Comparison of ENCODE assay signal across 1 cellular context in genomic region chr1:1307908-1308755, GRCh38.
TF ChIP-seq lines count a peak whose summit lies in the region.

ACAP3 (minus strand) TSS chr1:1307930; CDS start chr1:1307815, 115 bp downstream.
PUSL1 (plus strand) TSS chr1:1308597; CDS start chr1:1308644, 47 bp downstream.

TF ChIP-seq in HEK293, 187 proteins besides CTCF, POLR2A, EP300 and RAD21 (continued from another document):
- TF ChIP-seq PRDM10 (tag by site-specific recombination; IDR thresholded peaks at IDR 0.05), result peak; percentile 96
- peak; percentile 61; the same call in 1 of the 2 replicates for TF ChIP-seq ZBTB11 (tag by site-specific recombination; conservative IDR thresholded peaks at IDR 0.05; ENCODE audit: low read depth)
- TF ChIP-seq KLF9 (tag by site-specific recombination; IDR thresholded peaks at IDR 0.05; ENCODE audit: low read depth), result peak; percentile 58
- peak; percentile 81 for TF ChIP-seq ZNF398 (tag by site-specific recombination; IDR thresholded peaks at IDR 0.05)
- TF ChIP-seq ZBTB6 (tag by site-specific recombination; IDR thresholded peaks at IDR 0.05), result 0 out of 2 replicates have a peak, but pooled peaks have one; percentile 29
- TF ChIP-seq ZFP3 (tag by site-specific recombination; IDR thresholded peaks at IDR 0.05; ENCODE audit: low read depth), result no peak
- peak; percentile 78 for TF ChIP-seq ZBTB7A (tag by site-specific recombination; IDR thresholded peaks at IDR 0.05; ENCODE audit: low read depth)
- TF ChIP-seq INSM2 (tag by site-specific recombination; IDR thresholded peaks at IDR 0.05), result peak; percentile 63; the same call in 1 of the 2 replicates
- no peak for TF ChIP-seq HOXA7 (CRISPR knock-in tag; IDR thresholded peaks at IDR 0.05; ENCODE audit: borderline replicate concordance)
- TF ChIP-seq ZBTB21 (tag by site-specific recombination; IDR thresholded peaks at IDR 0.05), result no peak
- peak; percentile 59; the same call in 1 of the 2 replicates for TF ChIP-seq ZSCAN23 (tag by site-specific recombination; IDR thresholded peaks at IDR 0.05)
- TF ChIP-seq ZNF501 (tag by site-specific recombination; IDR thresholded peaks at IDR 0.05), result peak; percentile 54
- TF ChIP-seq ZNF449 (tag by site-specific recombination; IDR thresholded peaks at IDR 0.05), result peak; percentile 48; the same call in 1 of the 2 replicates
- peak; percentile 98 for TF ChIP-seq ZEB2 (tag by site-specific recombination; IDR thresholded peaks at IDR 0.05)
- no peak for TF ChIP-seq ZNF777 (tag by site-specific recombination; IDR thresholded peaks at IDR 0.05; ENCODE audit: borderline replicate concordance)
- 0 out of 2 replicates have a peak, but pooled peaks have one; percentile 16 for TF ChIP-seq ZNF10 (tag by site-specific recombination; IDR thresholded peaks at IDR 0.05)
- no peak for TF ChIP-seq ZNF426 (tag by site-specific recombination; IDR thresholded peaks at IDR 0.05)
- TF ChIP-seq ZIC2 (tag by site-specific recombination; IDR thresholded peaks at IDR 0.05), result peak; percentile 78; the same call in 1 of the 2 replicates
- peak; percentile 99 for TF ChIP-seq ZBTB10 (tag by site-specific recombination; IDR thresholded peaks at IDR 0.05)
- TF ChIP-seq ZNF121 (tag by site-specific recombination; IDR thresholded peaks at IDR 0.05), result 0 out of 2 replicates have a peak, but pooled peaks have one; percentile 40
- peak; percentile 61; the same call in 1 of the 2 replicates for TF ChIP-seq BCL11B (tag by site-specific recombination; IDR thresholded peaks at IDR 0.05; ENCODE audit: low read depth)
- TF ChIP-seq SP2 (tag by site-specific recombination; IDR thresholded peaks at IDR 0.05), result peak; percentile 67
- TF ChIP-seq ZNF610 (tag by site-specific recombination; IDR thresholded peaks at IDR 0.05; ENCODE audit: borderline replicate concordance), result peak; percentile 67
- no peak for TF ChIP-seq SETDB1 (IDR thresholded peaks at IDR 0.05; ENCODE audit: insufficient read length, low read length)
- TF ChIP-seq ZNF138 (tag by site-specific recombination; IDR thresholded peaks at IDR 0.05; ENCODE audit: borderline replicate concordance), result no peak
- TF ChIP-seq KLF10 (tag by site-specific recombination; IDR thresholded peaks at IDR 0.05), result peak; percentile 92
- peak; percentile 73; the same call in 1 of the 2 replicates for TF ChIP-seq ZFP37 (tag by site-specific recombination; IDR thresholded peaks at IDR 0.05)
- TF ChIP-seq GLIS1 (tag by site-specific recombination; IDR thresholded peaks at IDR 0.05), result peak; percentile 95
